ENCODE assay signal across 1 cellular context in genomic region chr5:148932355-148932935, GRCh38.
TF ChIP-seq lines count a peak whose summit lies in the region.

No MANE protein-coding gene starts in this region.

TF ChIP-seq in liver, 16 proteins besides CTCF, POLR2A, EP300 and RAD21 (continued from another document):
- peak; percentile 15 for TF ChIP-seq REST (IDR thresholded peaks at IDR 0.05)
